22 cellular contexts compared by ENCODE assay signal in the genomic region with DNA sequence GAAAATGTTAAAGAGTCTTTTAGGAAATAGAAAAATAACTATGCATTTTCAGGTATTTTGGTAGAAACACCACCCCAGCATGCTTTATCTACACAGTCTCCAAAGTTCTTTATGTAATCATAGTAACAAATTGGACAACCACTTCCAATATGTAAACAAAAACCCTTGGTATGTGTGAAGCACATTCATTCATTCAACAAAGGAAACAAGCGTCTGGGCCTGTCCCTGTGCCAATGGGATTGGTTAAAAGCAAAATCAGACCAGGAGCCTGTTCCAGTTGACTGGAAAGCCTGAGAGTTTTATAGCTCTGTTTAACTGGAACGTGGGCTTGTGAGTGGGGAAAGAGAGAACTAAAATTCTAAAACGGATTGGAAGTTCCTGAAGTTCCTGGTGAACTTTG. TPM values are rescaled to one million over a fixed set of nuclear protein-coding genes. Genes with fewer than 3 reads are reported as not detected.
"Had no signal": no experiment of that assay in that cellular context is flagged by ENCODE, and none has a peak within 500 bp of the region (broad histone marks: within the 10 kb centered on the region; RNA-seq: fewer than 3 reads in every experiment).

No MANE protein-coding gene starts in this region.

- H3K79me2 ChIP-seq: hepatocyte, parathyroid adenoma had no signal

- H3K9me3 ChIP-seq: colonic mucosa, esophagus muscularis mucosa, gastrocnemius medialis, heart left ventricle, left lung, right atrium auricular region, testis, tibial nerve, upper lobe of left lung had no signal

- H3K27me3 ChIP-seq: colonic mucosa, esophagus muscularis mucosa, hepatocyte, neural progenitor cell, right atrium auricular region, testis, tibial nerve, upper lobe of left lung had no signal

- H3K4me1 ChIP-seq: colonic mucosa, gastrocnemius medialis, heart left ventricle, left lung, parathyroid adenoma, right atrium auricular region, testis, upper lobe of left lung had no signal

- H2AFZ ChIP-seq: hepatocyte, neural progenitor cell, parathyroid adenoma had no signal

- H3K36me3 ChIP-seq: colonic mucosa, esophagus muscularis mucosa, gastrocnemius medialis, heart left ventricle, left lung, neural progenitor cell, right atrium auricular region, tibial nerve, upper lobe of left lung had no signal

- H3K27ac ChIP-seq: colonic mucosa, esophagus muscularis mucosa, gastrocnemius medialis, heart left ventricle, hepatocyte, left lung, neural progenitor cell, parathyroid adenoma, right atrium auricular region, testis, tibial nerve, upper lobe of left lung had no signal

- DNase-seq: colonic mucosa; effector CD8-positive, alpha-beta T cell; foreskin fibroblast; gastrocnemius medialis; heart left ventricle; left cardiac atrium; left lung; mesendoderm; midbrain; naive thymus-derived CD4-positive, alpha-beta T cell; stimulated activated CD4-positive, alpha-beta T cell treated with anti-CD3 and anti-CD28 coated beads, Interleukin-2, amount 100 ng/mL, for 24 hours; stimulated activated CD4-positive, alpha-beta T cell treated with anti-CD3 and anti-CD28 coated beads, Interleukin-4, amount 100 ng/mL, for 24 hours; stimulated activated naive CD4-positive, alpha-beta T cell treated with Interleukin-2 at 50 U/mL for 16 hours; substantia nigra; testis; upper lobe of left lung had no signal

- H3K9ac ChIP-seq: neural progenitor cell, parathyroid adenoma had no signal

- H3K4me3 ChIP-seq: colonic mucosa, esophagus muscularis mucosa, gastrocnemius medialis, heart left ventricle, hepatocyte, left lung, neural progenitor cell, right atrium auricular region, testis, tibial nerve, upper lobe of left lung had no signal

- H3K4me2 ChIP-seq: hepatocyte, neural progenitor cell had no signal

RNA-seq across cellular contexts. Expression of a gene that starts 41.3 kb away (rescaled TPM):
- total RNA-seq: naive thymus-derived CD4-positive, alpha-beta T cell had no signal
- polyA plus RNA-seq: naive thymus-derived CD4-positive, alpha-beta T cell had no signal
